ENCODE assay signal across 2 cellular contexts in the genomic region with DNA sequence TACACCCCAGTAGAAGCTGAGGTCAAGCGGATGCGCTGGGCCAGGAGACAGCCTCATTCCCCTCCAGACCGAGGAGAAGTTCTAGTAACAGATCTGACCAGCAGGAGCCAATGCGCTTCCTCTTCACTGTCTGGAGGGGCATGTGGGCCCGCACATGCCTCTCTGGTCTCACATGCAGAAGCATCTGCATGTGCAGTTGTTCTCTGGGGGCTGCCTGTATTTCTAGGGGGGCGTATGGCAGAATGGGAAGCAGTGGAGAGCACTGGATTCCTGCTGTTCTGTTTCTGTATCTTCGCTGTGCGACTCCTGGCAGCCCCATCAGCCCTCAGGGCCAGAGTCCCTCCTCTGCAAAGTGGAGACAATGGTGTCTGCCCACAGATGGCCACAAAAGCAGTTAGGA.
TF ChIP-seq lines count a peak whose summit lies in the region.

No MANE protein-coding gene starts in this region.

TF ChIP-seq in HEK293, 187 proteins besides CTCF, POLR2A, EP300 and RAD21 (continued from another document):
- TF ChIP-seq, protein P1, sequence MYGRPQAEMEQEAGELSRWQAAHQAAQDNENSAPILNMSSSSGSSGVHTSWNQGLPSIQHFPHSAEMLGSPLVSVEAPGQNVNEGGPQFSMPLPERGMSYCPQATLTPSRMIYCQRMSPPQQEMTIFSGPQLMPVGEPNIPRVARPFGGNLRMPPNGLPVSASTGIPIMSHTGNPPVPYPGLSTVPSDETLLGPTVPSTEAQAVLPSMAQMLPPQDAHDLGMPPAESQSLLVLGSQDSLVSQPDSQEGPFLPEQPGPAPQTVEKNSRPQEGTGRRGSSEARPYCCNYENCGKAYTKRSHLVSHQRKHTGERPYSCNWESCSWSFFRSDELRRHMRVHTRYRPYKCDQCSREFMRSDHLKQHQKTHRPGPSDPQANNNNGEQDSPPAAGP (tag by site-specific recombination; IDR thresholded peaks at IDR 0.05), result no peak
- TF ChIP-seq, protein P2, sequence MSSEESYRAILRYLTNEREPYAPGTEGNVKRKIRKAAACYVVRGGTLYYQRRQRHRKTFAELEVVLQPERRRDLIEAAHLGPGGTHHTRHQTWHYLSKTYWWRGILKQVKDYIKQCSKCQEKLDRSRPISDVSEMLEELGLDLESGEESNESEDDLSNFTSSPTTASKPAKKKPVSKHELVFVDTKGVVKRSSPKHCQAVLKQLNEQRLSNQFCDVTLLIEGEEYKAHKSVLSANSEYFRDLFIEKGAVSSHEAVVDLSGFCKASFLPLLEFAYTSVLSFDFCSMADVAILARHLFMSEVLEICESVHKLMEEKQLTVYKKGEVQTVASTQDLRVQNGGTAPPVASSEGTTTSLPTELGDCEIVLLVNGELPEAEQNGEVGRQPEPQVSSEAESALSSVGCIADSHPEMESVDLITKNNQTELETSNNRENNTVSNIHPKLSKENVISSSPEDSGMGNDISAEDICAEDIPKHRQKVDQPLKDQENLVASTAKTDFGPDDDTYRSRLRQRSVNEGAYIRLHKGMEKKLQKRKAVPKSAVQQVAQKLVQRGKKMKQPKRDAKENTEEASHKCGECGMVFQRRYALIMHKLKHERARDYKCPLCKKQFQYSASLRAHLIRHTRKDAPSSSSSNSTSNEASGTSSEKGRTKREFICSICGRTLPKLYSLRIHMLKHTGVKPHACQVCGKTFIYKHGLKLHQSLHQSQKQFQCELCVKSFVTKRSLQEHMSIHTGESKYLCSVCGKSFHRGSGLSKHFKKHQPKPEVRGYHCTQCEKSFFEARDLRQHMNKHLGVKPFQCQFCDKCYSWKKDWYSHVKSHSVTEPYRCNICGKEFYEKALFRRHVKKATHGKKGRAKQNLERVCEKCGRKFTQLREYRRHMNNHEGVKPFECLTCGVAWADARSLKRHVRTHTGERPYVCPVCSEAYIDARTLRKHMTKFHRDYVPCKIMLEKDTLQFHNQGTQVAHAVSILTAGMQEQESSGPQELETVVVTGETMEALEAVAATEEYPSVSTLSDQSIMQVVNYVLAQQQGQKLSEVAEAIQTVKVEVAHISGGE (tag by site-specific recombination; conservative IDR thresholded peaks at IDR 0.05; ENCODE audit: low read depth), result no peak
- TF ChIP-seq, protein P3, sequence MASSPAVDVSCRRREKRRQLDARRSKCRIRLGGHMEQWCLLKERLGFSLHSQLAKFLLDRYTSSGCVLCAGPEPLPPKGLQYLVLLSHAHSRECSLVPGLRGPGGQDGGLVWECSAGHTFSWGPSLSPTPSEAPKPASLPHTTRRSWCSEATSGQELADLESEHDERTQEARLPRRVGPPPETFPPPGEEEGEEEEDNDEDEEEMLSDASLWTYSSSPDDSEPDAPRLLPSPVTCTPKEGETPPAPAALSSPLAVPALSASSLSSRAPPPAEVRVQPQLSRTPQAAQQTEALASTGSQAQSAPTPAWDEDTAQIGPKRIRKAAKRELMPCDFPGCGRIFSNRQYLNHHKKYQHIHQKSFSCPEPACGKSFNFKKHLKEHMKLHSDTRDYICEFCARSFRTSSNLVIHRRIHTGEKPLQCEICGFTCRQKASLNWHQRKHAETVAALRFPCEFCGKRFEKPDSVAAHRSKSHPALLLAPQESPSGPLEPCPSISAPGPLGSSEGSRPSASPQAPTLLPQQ (tag by site-specific recombination; IDR thresholded peaks at IDR 0.05), result peak; percentile 66
- 0 out of 2 replicates have a peak, but pooled peaks have one; percentile 41 for TF ChIP-seq ZFP69B (tag by site-specific recombination; IDR thresholded peaks at IDR 0.05)

TF ChIP-seq in WTC11, 78 proteins besides CTCF, POLR2A, EP300 and RAD21 (continued from another document):
- TF ChIP-seq, protein P4, sequence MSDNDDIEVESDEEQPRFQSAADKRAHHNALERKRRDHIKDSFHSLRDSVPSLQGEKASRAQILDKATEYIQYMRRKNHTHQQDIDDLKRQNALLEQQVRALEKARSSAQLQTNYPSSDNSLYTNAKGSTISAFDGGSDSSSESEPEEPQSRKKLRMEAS (CRISPR knock-in tag; IDR thresholded peaks at IDR 0.05), result no peak
- TF ChIP-seq, protein P5, sequence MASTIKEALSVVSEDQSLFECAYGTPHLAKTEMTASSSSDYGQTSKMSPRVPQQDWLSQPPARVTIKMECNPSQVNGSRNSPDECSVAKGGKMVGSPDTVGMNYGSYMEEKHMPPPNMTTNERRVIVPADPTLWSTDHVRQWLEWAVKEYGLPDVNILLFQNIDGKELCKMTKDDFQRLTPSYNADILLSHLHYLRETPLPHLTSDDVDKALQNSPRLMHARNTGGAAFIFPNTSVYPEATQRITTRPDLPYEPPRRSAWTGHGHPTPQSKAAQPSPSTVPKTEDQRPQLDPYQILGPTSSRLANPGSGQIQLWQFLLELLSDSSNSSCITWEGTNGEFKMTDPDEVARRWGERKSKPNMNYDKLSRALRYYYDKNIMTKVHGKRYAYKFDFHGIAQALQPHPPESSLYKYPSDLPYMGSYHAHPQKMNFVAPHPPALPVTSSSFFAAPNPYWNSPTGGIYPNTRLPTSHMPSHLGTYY (CRISPR knock-in tag; IDR thresholded peaks at IDR 0.05), result no peak
- TF ChIP-seq, protein P6, sequence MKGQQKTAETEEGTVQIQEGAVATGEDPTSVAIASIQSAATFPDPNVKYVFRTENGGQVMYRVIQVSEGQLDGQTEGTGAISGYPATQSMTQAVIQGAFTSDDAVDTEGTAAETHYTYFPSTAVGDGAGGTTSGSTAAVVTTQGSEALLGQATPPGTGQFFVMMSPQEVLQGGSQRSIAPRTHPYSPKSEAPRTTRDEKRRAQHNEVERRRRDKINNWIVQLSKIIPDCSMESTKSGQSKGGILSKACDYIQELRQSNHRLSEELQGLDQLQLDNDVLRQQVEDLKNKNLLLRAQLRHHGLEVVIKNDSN (CRISPR knock-in tag; IDR thresholded peaks at IDR 0.05), result no peak
- TF ChIP-seq, protein P7, sequence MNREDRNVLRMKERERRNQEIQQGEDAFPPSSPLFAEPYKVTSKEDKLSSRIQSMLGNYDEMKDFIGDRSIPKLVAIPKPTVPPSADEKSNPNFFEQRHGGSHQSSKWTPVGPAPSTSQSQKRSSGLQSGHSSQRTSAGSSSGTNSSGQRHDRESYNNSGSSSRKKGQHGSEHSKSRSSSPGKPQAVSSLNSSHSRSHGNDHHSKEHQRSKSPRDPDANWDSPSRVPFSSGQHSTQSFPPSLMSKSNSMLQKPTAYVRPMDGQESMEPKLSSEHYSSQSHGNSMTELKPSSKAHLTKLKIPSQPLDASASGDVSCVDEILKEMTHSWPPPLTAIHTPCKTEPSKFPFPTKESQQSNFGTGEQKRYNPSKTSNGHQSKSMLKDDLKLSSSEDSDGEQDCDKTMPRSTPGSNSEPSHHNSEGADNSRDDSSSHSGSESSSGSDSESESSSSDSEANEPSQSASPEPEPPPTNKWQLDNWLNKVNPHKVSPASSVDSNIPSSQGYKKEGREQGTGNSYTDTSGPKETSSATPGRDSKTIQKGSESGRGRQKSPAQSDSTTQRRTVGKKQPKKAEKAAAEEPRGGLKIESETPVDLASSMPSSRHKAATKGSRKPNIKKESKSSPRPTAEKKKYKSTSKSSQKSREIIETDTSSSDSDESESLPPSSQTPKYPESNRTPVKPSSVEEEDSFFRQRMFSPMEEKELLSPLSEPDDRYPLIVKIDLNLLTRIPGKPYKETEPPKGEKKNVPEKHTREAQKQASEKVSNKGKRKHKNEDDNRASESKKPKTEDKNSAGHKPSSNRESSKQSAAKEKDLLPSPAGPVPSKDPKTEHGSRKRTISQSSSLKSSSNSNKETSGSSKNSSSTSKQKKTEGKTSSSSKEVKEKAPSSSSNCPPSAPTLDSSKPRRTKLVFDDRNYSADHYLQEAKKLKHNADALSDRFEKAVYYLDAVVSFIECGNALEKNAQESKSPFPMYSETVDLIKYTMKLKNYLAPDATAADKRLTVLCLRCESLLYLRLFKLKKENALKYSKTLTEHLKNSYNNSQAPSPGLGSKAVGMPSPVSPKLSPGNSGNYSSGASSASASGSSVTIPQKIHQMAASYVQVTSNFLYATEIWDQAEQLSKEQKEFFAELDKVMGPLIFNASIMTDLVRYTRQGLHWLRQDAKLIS (CRISPR knock-in tag; IDR thresholded peaks at IDR 0.05; ENCODE audit: borderline replicate concordance), result no peak
- TF ChIP-seq ZNF219 (CRISPR knock-in tag; IDR thresholded peaks at IDR 0.05; ENCODE audit: borderline replicate concordance) (no peak), CBFB (CRISPR knock-in tag; IDR thresholded peaks at IDR 0.05; ENCODE audit: low read depth) (no peak), TP53 (CRISPR knock-in tag; IDR thresholded peaks at IDR 0.05) (no peak), SMAD4 (CRISPR knock-in tag; IDR thresholded peaks at IDR 0.05) (no peak), ZNF138 (CRISPR knock-in tag; conservative IDR thresholded peaks at IDR 0.05) (no peak)
- TF ChIP-seq, protein P8, sequence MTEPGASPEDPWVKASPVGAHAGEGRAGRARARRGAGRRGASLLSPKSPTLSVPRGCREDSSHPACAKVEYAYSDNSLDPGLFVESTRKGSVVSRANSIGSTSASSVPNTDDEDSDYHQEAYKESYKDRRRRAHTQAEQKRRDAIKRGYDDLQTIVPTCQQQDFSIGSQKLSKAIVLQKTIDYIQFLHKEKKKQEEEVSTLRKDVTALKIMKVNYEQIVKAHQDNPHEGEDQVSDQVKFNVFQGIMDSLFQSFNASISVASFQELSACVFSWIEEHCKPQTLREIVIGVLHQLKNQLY (CRISPR knock-in tag; IDR thresholded peaks at IDR 0.05), result no peak
- TF ChIP-seq, protein P9, sequence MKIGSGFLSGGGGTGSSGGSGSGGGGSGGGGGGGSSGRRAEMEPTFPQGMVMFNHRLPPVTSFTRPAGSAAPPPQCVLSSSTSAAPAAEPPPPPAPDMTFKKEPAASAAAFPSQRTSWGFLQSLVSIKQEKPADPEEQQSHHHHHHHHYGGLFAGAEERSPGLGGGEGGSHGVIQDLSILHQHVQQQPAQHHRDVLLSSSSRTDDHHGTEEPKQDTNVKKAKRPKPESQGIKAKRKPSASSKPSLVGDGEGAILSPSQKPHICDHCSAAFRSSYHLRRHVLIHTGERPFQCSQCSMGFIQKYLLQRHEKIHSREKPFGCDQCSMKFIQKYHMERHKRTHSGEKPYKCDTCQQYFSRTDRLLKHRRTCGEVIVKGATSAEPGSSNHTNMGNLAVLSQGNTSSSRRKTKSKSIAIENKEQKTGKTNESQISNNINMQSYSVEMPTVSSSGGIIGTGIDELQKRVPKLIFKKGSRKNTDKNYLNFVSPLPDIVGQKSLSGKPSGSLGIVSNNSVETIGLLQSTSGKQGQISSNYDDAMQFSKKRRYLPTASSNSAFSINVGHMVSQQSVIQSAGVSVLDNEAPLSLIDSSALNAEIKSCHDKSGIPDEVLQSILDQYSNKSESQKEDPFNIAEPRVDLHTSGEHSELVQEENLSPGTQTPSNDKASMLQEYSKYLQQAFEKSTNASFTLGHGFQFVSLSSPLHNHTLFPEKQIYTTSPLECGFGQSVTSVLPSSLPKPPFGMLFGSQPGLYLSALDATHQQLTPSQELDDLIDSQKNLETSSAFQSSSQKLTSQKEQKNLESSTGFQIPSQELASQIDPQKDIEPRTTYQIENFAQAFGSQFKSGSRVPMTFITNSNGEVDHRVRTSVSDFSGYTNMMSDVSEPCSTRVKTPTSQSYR (CRISPR knock-in tag; IDR thresholded peaks at IDR 0.05), result no peak
- TF ChIP-seq, protein P10, sequence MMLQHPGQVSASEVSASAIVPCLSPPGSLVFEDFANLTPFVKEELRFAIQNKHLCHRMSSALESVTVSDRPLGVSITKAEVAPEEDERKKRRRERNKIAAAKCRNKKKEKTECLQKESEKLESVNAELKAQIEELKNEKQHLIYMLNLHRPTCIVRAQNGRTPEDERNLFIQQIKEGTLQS (CRISPR knock-in tag; conservative IDR thresholded peaks at IDR 0.05), result no peak
- TF ChIP-seq, protein P11, sequence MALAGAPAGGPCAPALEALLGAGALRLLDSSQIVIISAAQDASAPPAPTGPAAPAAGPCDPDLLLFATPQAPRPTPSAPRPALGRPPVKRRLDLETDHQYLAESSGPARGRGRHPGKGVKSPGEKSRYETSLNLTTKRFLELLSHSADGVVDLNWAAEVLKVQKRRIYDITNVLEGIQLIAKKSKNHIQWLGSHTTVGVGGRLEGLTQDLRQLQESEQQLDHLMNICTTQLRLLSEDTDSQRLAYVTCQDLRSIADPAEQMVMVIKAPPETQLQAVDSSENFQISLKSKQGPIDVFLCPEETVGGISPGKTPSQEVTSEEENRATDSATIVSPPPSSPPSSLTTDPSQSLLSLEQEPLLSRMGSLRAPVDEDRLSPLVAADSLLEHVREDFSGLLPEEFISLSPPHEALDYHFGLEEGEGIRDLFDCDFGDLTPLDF (CRISPR knock-in tag; IDR thresholded peaks at IDR 0.05), result no peak
